In genomic region chr14:23306412-23307145, GRCh38 we compare ENCODE assay signal across 8 cellular contexts. TPM values are rescaled to one million over a fixed set of nuclear protein-coding genes. Genes with fewer than 3 reads are reported as not detected.
DNase-seq lines count a peak whose midpoint lies in the region; ATAC-seq and TF ChIP-seq lines count a peak whose summit lies in the region.

TSS of gene BCL2L2 (plus strand) at chr14:23306833. CDS start at chr14:23307768, 935 bp downstream.

- in situ Hi-C loops in astrocyte of the cerebellum (cut with HindIII; ENCODE audit: low sequenced_read_pairs): no loop called here

- H3K79me2 ChIP-seq in MM.1S (ENCODE audit: low read length): no peaks in the 10 kb centered on the region

- ATAC-seq in HG03108 (IDR thresholded peaks at IDR 0.05; ENCODE audit: unreplicated experiment): peak; percentile 17
- ATAC-seq in right cardiac atrium: peak; percentile 79
- no peak for ATAC-seq in HG03135 (IDR thresholded peaks at IDR 0.05; ENCODE audit: unreplicated experiment)

- H3K4me1 ChIP-seq in right cardiac atrium (ENCODE audit: control insufficient read depth, insufficient read depth, low read length) (peaks cover 6% of the 10 kb centered on the region), MM.1S (ENCODE audit: low read length) (no peaks in the 10 kb centered on the region)

- H3K27ac Mint-ChIP-seq in progenitor cell of endocrine pancreas: peak within 1 kb of the TSS; percentile 98

- H3K36me3 Mint-ChIP-seq in progenitor cell of endocrine pancreas (ENCODE audit: insufficient read depth): no peaks in the 10 kb centered on the region

- H3K9me3 Mint-ChIP-seq in progenitor cell of endocrine pancreas (ENCODE audit: low read depth): no peaks in the 10 kb centered on the region

- H3K4me2 ChIP-seq in MM.1S (ENCODE audit: low read depth, low read length): no peak within 1 kb of the TSS

- no peaks in the 10 kb centered on the region for H3K9me2 ChIP-seq in MM.1S (replicated peaks; ENCODE audit: insufficient read depth, low read length)

- under 1% methylated on average over 24 of the region's 24 CpGs for WGBS in right cardiac atrium

- peak within 1 kb of the TSS; percentile 67 for H3K4me3 ChIP-seq in astrocyte of the cerebellum (ENCODE audit: low read depth, low read length)
- peak within 1 kb of the TSS; percentile 79 for H3K4me3 ChIP-seq in right cardiac atrium (ENCODE audit: low read length)
- H3K4me3 ChIP-seq in MM.1S (ENCODE audit: low read length): no peak within 1 kb of the TSS

- H3K9me3 ChIP-seq in right cardiac atrium (ENCODE audit: control insufficient read depth, low read length): no peaks in the 10 kb centered on the region
- no peaks in the 10 kb centered on the region for H3K9me3 ChIP-seq in MM.1S (replicated peaks; ENCODE audit: insufficient read depth, low read length)

- peaks cover 23% of the 10 kb centered on the region for H3K4me1 Mint-ChIP-seq in progenitor cell of endocrine pancreas (ENCODE audit: low read depth)

- peak within 1 kb of the TSS; percentile 94 for H3K4me3 Mint-ChIP-seq in progenitor cell of endocrine pancreas (ENCODE audit: low read depth)

- H3K36me3 ChIP-seq in MM.1S (replicated peaks; ENCODE audit: insufficient read depth, low read length): no peaks in the 10 kb centered on the region

- H3K27ac ChIP-seq in right cardiac atrium (ENCODE audit: low read length) (peak within 1 kb of the TSS; percentile 95), MM.1S (ENCODE audit: low read length) (no peak within 1 kb of the TSS)

- no peak within 1 kb of the TSS for H2AFZ ChIP-seq in MM.1S (ENCODE audit: low read length)

- peak; percentile 95 for DNase-seq in ELF-1 (ENCODE audit: low read depth, low spot score)
- DNase-seq in NCI-H69 (lab: John Stamatoyannopoulos, UW): peak; percentile 96
- DNase-seq in astrocyte of the cerebellum (ENCODE audit: low read depth): peak; percentile 65
- DNase-seq in right cardiac atrium: peak; percentile 94 to 98 (median 97)
- DNase-seq in progenitor cell of endocrine pancreas (ENCODE audit: low spot score, unreplicated experiment): peak; percentile 80
- no peak for DNase-seq in MM.1S

- no peaks in the 10 kb centered on the region for H3K27me3 ChIP-seq in right cardiac atrium (ENCODE audit: control insufficient read depth, insufficient read depth)
- no peaks in the 10 kb centered on the region for H3K27me3 ChIP-seq in MM.1S (replicated peaks; ENCODE audit: insufficient read depth, low read length)

- no peak for TF ChIP-seq CTCF in astrocyte of the cerebellum (IDR thresholded peaks at IDR 0.05; ENCODE audit: low read depth, low read length, missing control alignments)
- no peak for TF ChIP-seq CTCF in progenitor cell of endocrine pancreas (IDR thresholded peaks at IDR 0.05; ENCODE audit: unreplicated experiment)
- TF ChIP-seq CTCF in MM.1S (IDR thresholded peaks at IDR 0.05; ENCODE audit: low read length): no peak

- no peaks in the 10 kb centered on the region for H4K20me1 ChIP-seq in MM.1S (ENCODE audit: insufficient read depth, low read length)

- no peaks in the 10 kb centered on the region for H3K27me3 Mint-ChIP-seq in progenitor cell of endocrine pancreas

- intact Hi-C loops in right cardiac atrium (cut with DNase I): no loop called here

- peaks cover 8% of the 10 kb centered on the region for H3F3A ChIP-seq in MM.1S (ENCODE audit: insufficient read depth, low read length)

- no peak within 1 kb of the TSS for H3K9ac ChIP-seq in MM.1S (ENCODE audit: low read length)

RNA-seq across cellular contexts. Expression of gene BCL2L2, which starts in this region (rescaled TPM):
- total RNA-seq in right cardiac atrium: 10 to 100 TPM; 40.4 to 51.9 (median 48.8) TPM
- 38.1 TPM for polyA plus RNA-seq in right cardiac atrium
- total RNA-seq in progenitor cell of endocrine pancreas: 23.7 and 24.3 TPM in 2 replicates
